Comparison of ENCODE assay signal across 8 cellular contexts in the genomic region with DNA sequence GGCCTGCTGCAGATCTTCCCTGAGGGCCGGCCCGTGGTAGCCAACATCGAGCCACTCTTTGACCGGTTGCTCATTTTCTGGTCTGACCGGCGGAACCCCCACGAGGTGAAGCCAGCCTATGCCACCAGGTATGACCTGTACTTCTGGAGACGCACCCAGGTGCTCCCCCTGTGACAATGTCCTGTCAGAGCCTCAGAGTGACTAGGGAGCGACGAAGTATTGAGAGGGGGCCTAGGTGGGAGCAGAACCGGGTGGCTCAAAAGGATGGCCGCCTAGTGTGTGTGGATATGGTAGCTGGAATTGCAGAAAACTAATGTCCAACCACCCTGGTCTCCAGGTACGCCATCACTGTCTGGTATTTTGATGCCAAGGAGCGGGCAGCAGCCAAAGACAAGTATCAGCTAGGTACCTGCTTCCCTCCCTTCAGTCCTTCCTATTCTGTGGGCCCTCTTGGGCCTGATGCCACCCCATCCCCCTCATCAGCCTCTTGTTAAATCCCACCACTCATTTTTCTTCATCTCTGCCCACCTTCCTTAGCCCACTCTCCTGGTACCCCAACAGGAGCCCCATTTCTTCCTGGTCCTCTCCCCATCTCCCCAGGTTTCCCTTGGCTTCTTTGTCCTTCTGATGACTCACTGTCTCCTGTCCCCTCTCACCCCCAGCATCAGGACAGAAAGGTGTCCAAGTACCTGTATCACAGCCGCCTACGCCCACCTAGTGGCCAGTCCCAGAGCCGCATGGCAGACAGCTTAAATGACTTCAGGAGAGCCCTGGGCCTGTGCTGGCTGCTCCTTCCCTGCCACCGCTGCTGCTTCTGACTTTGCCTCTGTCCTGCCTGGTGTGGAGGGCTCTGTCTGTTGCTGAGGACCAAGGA. TPM values are rescaled to one million over a fixed set of nuclear protein-coding genes. Genes with fewer than 3 reads are reported as not detected.
DNase-seq lines count a peak whose midpoint lies in the region; ATAC-seq and TF ChIP-seq lines count a peak whose summit lies in the region.

No MANE protein-coding gene starts in this region.

- CTCF ChIA-PET in CD4-positive, alpha-beta T cell (lab: Charles Lee) = interaction anchor here (0.6 to 4.3 kb wide), 19 partner anchors 9 to 632 kb away, joined by 3 to 40 read pairs (median 4); a partner anchor contains a TSS

- H3K27me3 Mint-ChIP-seq in CD4-positive, alpha-beta T cell = no peaks in the 10 kb centered on the region
- peaks cover 2% of the 10 kb centered on the region for H3K27me3 Mint-ChIP-seq in HFFc6 (ENCODE audit: insufficient read depth)

- peaks cover 31 to 82% of the 10 kb centered on the region in 2 donors for H3K4me1 ChIP-seq in muscle layer of duodenum (ENCODE audit: control insufficient read depth in 1 of 2, insufficient read depth in 2 of 2, low read length in 2 of 2)

- no peak for ATAC-seq in CD4-positive, alpha-beta T cell (ENCODE audit: poor library complexity)
- no peak for ATAC-seq in HG03135 (IDR thresholded peaks at IDR 0.05; ENCODE audit: unreplicated experiment)

- no peaks in the 10 kb centered on the region for H3K9me3 Mint-ChIP-seq in CD4-positive, alpha-beta T cell
- H3K9me3 Mint-ChIP-seq in HFFc6 = no peaks in the 10 kb centered on the region

- H3K27ac Mint-ChIP-seq in CD4-positive, alpha-beta T cell = peak overlapping the region; percentile 90
- peak overlapping the region; percentile 90 for H3K27ac Mint-ChIP-seq in HFFc6

- POLR2A ChIA-PET in CD4-positive, alpha-beta T cell (lab: Charles Lee) = interaction anchor here (0.6 to 4.2 kb wide), 9 partner anchors 9 to 530 kb away, joined by 3 to 59 read pairs (median 9); a partner anchor contains a TSS

- H3K36me3 ChIP-seq in brain microvascular endothelial cell (replicated peaks) (peaks cover 43% of the 10 kb centered on the region), muscle layer of duodenum (ENCODE audit: control insufficient read depth in 1 of 2, insufficient read depth in 2 of 2, low read length in 2 of 2) (peaks cover 11 to 17% of the 10 kb centered on the region in 2 donors)

- no peak overlapping the region for H3K4me3 ChIP-seq in brain microvascular endothelial cell (ENCODE audit: low read depth, low read length)
- no peak overlapping the region for H3K4me3 ChIP-seq in muscle layer of duodenum (ENCODE audit: low read depth in 1 of 2, low read length in 2 of 2)

- no peaks in the 10 kb centered on the region for H3K27me3 ChIP-seq in CD4-positive, alpha-beta T cell (ENCODE audit: control insufficient read depth, insufficient read depth, low read length)
- H3K27me3 ChIP-seq in brain microvascular endothelial cell (replicated peaks) (no peaks in the 10 kb centered on the region), muscle layer of duodenum (ENCODE audit: low read depth, low read length) (no peaks in the 10 kb centered on the region)

- H3K4me3 Mint-ChIP-seq in CD4-positive, alpha-beta T cell = peak overlapping the region; percentile 96
- peak overlapping the region; percentile 76 for H3K4me3 Mint-ChIP-seq in HFFc6

- peak; percentile 58 for TF ChIP-seq CTCF in CD4-positive, alpha-beta T cell (IDR thresholded peaks at IDR 0.05)
- TF ChIP-seq CTCF in HFFc6 (IDR thresholded peaks at IDR 0.05) (peak; percentile 60), brain microvascular endothelial cell (IDR thresholded peaks at IDR 0.05; ENCODE audit: low read depth, low read length, missing control alignments) (peak; percentile 57)

- intact Hi-C loops in CD4-positive, alpha-beta T cell (cut with DNase I, micrococcal nuclease) = no loop called here

- peak overlapping the region; percentile 86 for H3K27ac ChIP-seq in CD4-positive, alpha-beta T cell (ENCODE audit: low read depth, low read length)
- H3K27ac ChIP-seq in brain microvascular endothelial cell (peak overlapping the region; percentile 71), muscle layer of duodenum (ENCODE audit: low read length) (peak overlapping the region; percentile 3)

- no peak for DNase-seq in CD4-positive, alpha-beta T cell
- no peak for DNase-seq in HFFc6
- DNase-seq in brain microvascular endothelial cell = no peak
- no peak for DNase-seq in stimulated activated naive CD4-positive, alpha-beta T cell treated with Interleukin-2 at 50 U/mL for 16 hours (lab: John Stamatoyannopoulos, UW)
- no peak for DNase-seq in NCI-H1048 (lab: John Stamatoyannopoulos, UW)
- no peak for DNase-seq in COR-L47 (lab: John Stamatoyannopoulos, UW)

- peaks cover 67% of the 10 kb centered on the region for H3K36me3 Mint-ChIP-seq in CD4-positive, alpha-beta T cell (ENCODE audit: low read depth)
- H3K36me3 Mint-ChIP-seq in HFFc6 (ENCODE audit: low read depth) = peaks cover 22% of the 10 kb centered on the region

- H3K9me3 ChIP-seq in CD4-positive, alpha-beta T cell (ENCODE audit: control insufficient read depth, low read length) = no peaks in the 10 kb centered on the region
- no peaks in the 10 kb centered on the region for H3K9me3 ChIP-seq in muscle layer of duodenum (ENCODE audit: control insufficient read depth in 1 of 2, low read length in 2 of 2)

- in situ Hi-C loops in brain microvascular endothelial cell (cut with HindIII; ENCODE audit: low pct_ligation_motif_present, low sequenced_read_pairs) = no loop called here

- peaks cover 85% of the 10 kb centered on the region for H3K4me1 Mint-ChIP-seq in CD4-positive, alpha-beta T cell (ENCODE audit: low read depth)
- H3K4me1 Mint-ChIP-seq in HFFc6 (ENCODE audit: low read depth) = peaks cover 79% of the 10 kb centered on the region

RNA-seq across cellular contexts. Expression of a gene that starts 8.4 kb away (rescaled TPM):
- total RNA-seq in CD4-positive, alpha-beta T cell = 100 to 1,000 TPM; 150 to 151 TPM
- total RNA-seq in HFFc6 (2021; fragmentation: NEBNext Ultra II Directional; extraction: Animal tissue kit (Norgen Biotek cat#: 25700)) = 10 to 100 TPM; 56.0 to 72.0 (median 60.1) TPM

RNA-seq across cellular contexts. Expression of a gene that starts 29.3 kb away (rescaled TPM):
- 10 to 100 TPM; 26.6 to 26.9 TPM for total RNA-seq in CD4-positive, alpha-beta T cell
- total RNA-seq in HFFc6 (2021; fragmentation: NEBNext Ultra II Directional; extraction: Animal tissue kit (Norgen Biotek cat#: 25700)) = 10 to 100 TPM; 20.4 to 26.4 (median 22.0) TPM

RNA-seq across cellular contexts. Expression of a gene that starts 32.1 kb away (rescaled TPM):
- not detected for total RNA-seq in CD4-positive, alpha-beta T cell
- total RNA-seq in HFFc6 (2021; fragmentation: NEBNext Ultra II Directional; extraction: Animal tissue kit (Norgen Biotek cat#: 25700)) = not detected

RNA-seq across cellular contexts. Expression of a gene that starts 42.9 kb away (rescaled TPM):
- not detected for total RNA-seq in CD4-positive, alpha-beta T cell
- total RNA-seq in HFFc6 (2021; fragmentation: NEBNext Ultra II Directional; extraction: Animal tissue kit (Norgen Biotek cat#: 25700)) = not detected

RNA-seq across cellular contexts. Expression of a gene that starts 56.4 kb away (rescaled TPM):
- total RNA-seq in CD4-positive, alpha-beta T cell = 10 to 100 TPM; 60.3 to 76.7 TPM
- 100 to 1,000 TPM in 4 of 6 experiments, 10 to 100 TPM in 2; 87.8 to 120 (median 104) TPM for total RNA-seq in HFFc6 (2021; fragmentation: NEBNext Ultra II Directional; extraction: Animal tissue kit (Norgen Biotek cat#: 25700))

Comparison
In these comparisons a context has a peak if more than half of its experiments do, and no peak if none do; other contexts are left out.
1. H3K27ac ChIP-seq: peak in every context shown above with its lines; median percentile 86 in CD4-positive, alpha-beta T cell; 71 in brain microvascular endothelial cell; 3 in muscle layer of duodenum.